In genomic region chr1:170457325-170458050, GRCh38 we compare ENCODE assay signal across 8 cellular contexts.
DNase-seq lines count a peak whose midpoint lies in the region; ATAC-seq and TF ChIP-seq lines count a peak whose summit lies in the region.
"Not testable (repeated sequence)": the region's sequence is repeated elsewhere in the genome, so short reads cannot be mapped to it uniquely, and the experiment has no call there.

No MANE protein-coding gene starts in this region.

- WGBS in mammary epithelial cell (ENCODE audit: low coverage, missing lambda C conversion rate): 95% methylated on average over 4 of the region's 5 CpGs
- WGBS in heart left ventricle, 4 donors: 72 to 89% (median 81%) methylated on average over 4 to 5 of the region's 5 CpGs
- WGBS in right lobe of liver (ENCODE audit: insufficient coverage, low coverage, low lambda C conversion rate, missing lambda C conversion rate): no CpG with 5 or more reads among the region's 5 CpGs

- TF ChIP-seq POLR2A in heart left ventricle (IDR thresholded peaks at IDR 0.05); right lobe of liver (IDR thresholded peaks at IDR 0.05): not testable (repeated sequence)

- H3K4me3 ChIP-seq in HUES48 (ENCODE audit: low read depth, low read length); mammary epithelial cell (replicated peaks in 1 of 3; ENCODE audit: insufficient read depth in 1 of 3, low read depth in 2 of 3, low read length in 3 of 3); heart left ventricle; right lobe of liver: not testable (repeated sequence)

- not testable (repeated sequence) for H3K4me2 ChIP-seq in mammary epithelial cell (ENCODE audit: insufficient read depth, low read depth, low read length)

- intact Hi-C loops in mammary epithelial cell (cut with micrococcal nuclease); heart left ventricle (cut with DNase I); right lobe of liver (cut with DNase I): not testable (repeated sequence)

- H3K27ac Mint-ChIP-seq in activated CD4-positive, alpha-beta T cell treated with anti-CD3 and anti-CD28 coated beads, Interleukin-2, amount 10 ng/mL, durations not matched to agents 7 days and 5 days: not testable (repeated sequence)

- H3K4me1 Mint-ChIP-seq in activated CD4-positive, alpha-beta T cell treated with anti-CD3 and anti-CD28 coated beads, Interleukin-2, amount 10 ng/mL, durations not matched to agents 7 days and 5 days: not testable (repeated sequence)

- not testable (repeated sequence) for H3K27me3 Mint-ChIP-seq in activated CD4-positive, alpha-beta T cell treated with anti-CD3 and anti-CD28 coated beads, Interleukin-2, amount 10 ng/mL, durations not matched to agents 7 days and 5 days

- BruUV-seq in mammary epithelial cell (replicated peaks; lab: Mats Ljungman, UMichigan): not testable (repeated sequence)

- TF ChIP-seq CTCF in mammary epithelial cell (conservative IDR thresholded peaks at IDR 0.05 in 1 of 2, IDR thresholded peaks at IDR 0.05 in 1 of 2; ENCODE audit: extremely low read depth in 1 of 2, insufficient read depth in 1 of 2, low read depth in 1 of 2, low read length in 2 of 2): peak in 1 of 2 donors; percentile 23
- TF ChIP-seq CTCF in heart left ventricle (IDR thresholded peaks at IDR 0.05): peak in 7 of 12 donors; percentile 5 to 25 (median 8)
- peak in 1 of 4 donors; percentile 19 for TF ChIP-seq CTCF in right lobe of liver (IDR thresholded peaks at IDR 0.05)

- not testable (repeated sequence) for H3K9ac ChIP-seq in HUES48 (ENCODE audit: low read depth, low read length); mammary epithelial cell (ENCODE audit: insufficient read depth, low read length)

- H3K4me3 Mint-ChIP-seq in activated CD4-positive, alpha-beta T cell treated with anti-CD3 and anti-CD28 coated beads, Interleukin-2, amount 10 ng/mL, durations not matched to agents 7 days and 5 days: not testable (repeated sequence)

- not testable (repeated sequence) for H2AFZ ChIP-seq in mammary epithelial cell (ENCODE audit: low read depth, low read length)

- H3K9me3 ChIP-seq in HUES48 (ENCODE audit: control insufficient read depth, insufficient read depth, low read length); mammary epithelial cell (replicated peaks; ENCODE audit: insufficient read depth, low read length); right lobe of liver: not testable (repeated sequence)
- peaks cover 0 to 22% (median 0%) of the 10 kb centered on the region in 12 donors for H3K9me3 ChIP-seq in heart left ventricle

- in situ Hi-C loops in mammary epithelial cell (cut with MboI; ENCODE audit: low sequenced_read_pairs in 2 of 2): not testable (repeated sequence)

- H3K4me1 ChIP-seq in HUES48 (ENCODE audit: control insufficient read depth, insufficient read depth, low read length); mammary epithelial cell (ENCODE audit: insufficient read depth, low read length); heart left ventricle; right lobe of liver: not testable (repeated sequence)

- ATAC-seq in heart left ventricle, right lobe of liver: not testable (repeated sequence)

- not testable (repeated sequence) for H3K27me3 ChIP-seq in HUES48 (ENCODE audit: control insufficient read depth, insufficient read depth, low read length); mammary epithelial cell (ENCODE audit: insufficient read depth, low read length); heart left ventricle; right lobe of liver

- not testable (repeated sequence) for H3K9me3 Mint-ChIP-seq in activated CD4-positive, alpha-beta T cell treated with anti-CD3 and anti-CD28 coated beads, Interleukin-2, amount 10 ng/mL, durations not matched to agents 7 days and 5 days

- DNase-seq in DMS53 (lab: John Stamatoyannopoulos, UW): peak; percentile 82
- DNase-seq in NCI-H774 (lab: John Stamatoyannopoulos, UW): peak; percentile 10
- peak; percentile 9 for DNase-seq in activated CD4-positive, alpha-beta T cell treated with anti-CD3 and anti-CD28 coated beads, Interleukin-2, amount 10 ng/mL, durations not matched to agents 7 days and 5 days
- DNase-seq in mammary epithelial cell: peak; percentile 5
- peak in 2 of 5 donors; percentile 35 to 37 for DNase-seq in heart left ventricle
- DNase-seq in right lobe of liver: peak in 2 of 3 donors; percentile 21 to 40
- peak; percentile 31 for DNase-seq in stimulated activated CD8-positive, alpha-beta memory T cell treated with anti-CD3 and anti-CD28 coated beads, Interleukin-4, amount 100 ng/mL, for 48 hours

- H3K36me3 Mint-ChIP-seq in activated CD4-positive, alpha-beta T cell treated with anti-CD3 and anti-CD28 coated beads, Interleukin-2, amount 10 ng/mL, durations not matched to agents 7 days and 5 days (ENCODE audit: low read depth): not testable (repeated sequence)

- dilution Hi-C loops in mammary epithelial cell (cut with HindIII; ENCODE audit: low sequenced_read_pairs): not testable (repeated sequence)

- not testable (repeated sequence) for H3K79me2 ChIP-seq in mammary epithelial cell (ENCODE audit: insufficient read depth, low read length)

- CTCF ChIA-PET in activated CD4-positive, alpha-beta T cell treated with anti-CD3 and anti-CD28 coated beads, Interleukin-2, amount 10 ng/mL, durations not matched to agents 7 days and 5 days (lab: Charles Lee); mammary epithelial cell (lab: Charles Lee; ENCODE audit: low non-redundant PET): not testable (repeated sequence)

- not testable (repeated sequence) for H3K36me3 ChIP-seq in HUES48 (ENCODE audit: control insufficient read depth, insufficient read depth, low read length); mammary epithelial cell (ENCODE audit: insufficient read depth, low read length); heart left ventricle; right lobe of liver

- peak overlapping the region; percentile 59 for H3K27ac ChIP-seq in HUES48 (ENCODE audit: low read depth, low read length)
- not testable (repeated sequence) for H3K27ac ChIP-seq in mammary epithelial cell (ENCODE audit: insufficient read depth, low read depth, low read length); heart left ventricle; right lobe of liver

- POLR2A ChIA-PET in activated CD4-positive, alpha-beta T cell treated with anti-CD3 and anti-CD28 coated beads, Interleukin-2, amount 10 ng/mL, durations not matched to agents 7 days and 5 days (lab: Charles Lee): not testable (repeated sequence)

- H4K20me1 ChIP-seq in mammary epithelial cell (ENCODE audit: insufficient read depth, low read length): not testable (repeated sequence)
